ENCODE assay signal across 14 cellular contexts in the genomic region with DNA sequence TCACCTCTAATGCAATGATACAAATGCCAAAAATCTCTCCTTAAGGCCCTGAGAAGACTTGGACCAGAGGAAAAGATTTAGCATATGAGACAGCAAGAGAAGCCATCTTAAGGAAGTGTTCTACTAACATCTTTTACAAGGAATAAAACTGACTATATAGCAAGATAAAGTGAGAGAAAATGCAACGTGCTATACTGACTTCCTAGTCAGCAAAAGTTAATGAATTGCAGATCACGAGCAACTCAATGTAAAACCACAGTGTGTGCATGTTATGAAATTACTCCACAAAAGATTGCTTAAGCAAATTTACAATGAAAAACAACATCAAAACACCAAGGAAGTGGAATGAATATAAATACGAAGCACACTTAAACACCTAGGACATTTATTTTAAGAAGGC.
"Had no signal": no experiment of that assay in that cellular context is flagged by ENCODE, and none has a peak within 500 bp of the region (broad histone marks: within the 10 kb centered on the region; RNA-seq: fewer than 3 reads in every experiment).

No MANE protein-coding gene starts in this region.

- H3K36me3 ChIP-seq: heart left ventricle, neutrophil, right atrium auricular region, thyroid gland had no signal

- H3K4me3 ChIP-seq: dorsolateral prefrontal cortex, heart left ventricle, right atrium auricular region, thyroid gland had no signal

- H3K4me1 ChIP-seq: right atrium auricular region had no signal

- ATAC-seq: heart left ventricle; naive thymus-derived CD8-positive, alpha-beta T cell had no signal

- FAIRE-seq: small intestine, urothelium cell line had no signal

- DNase-seq: cortex of kidney; dorsolateral prefrontal cortex; effector CD8-positive, alpha-beta T cell; foreskin melanocyte; heart left ventricle; hippocampal formation; naive thymus-derived CD8-positive, alpha-beta T cell; small intestine; stimulated activated CD4-positive, alpha-beta T cell treated with anti-CD3 and anti-CD28 coated beads, Interleukin-2, amount 100 ng/mL, for 48 hours; stimulated activated naive CD4-positive, alpha-beta T cell treated with Interleukin-2 at 50 U/mL for 16 hours; thyroid gland had no signal

- H3K9me3 ChIP-seq: heart left ventricle, neutrophil, right atrium auricular region, thyroid gland had no signal

- H3K27me3 ChIP-seq: dorsolateral prefrontal cortex, heart left ventricle, neutrophil, right atrium auricular region, thyroid gland had no signal

- H3K27ac ChIP-seq: dorsolateral prefrontal cortex, heart left ventricle, neutrophil, right atrium auricular region, thyroid gland had no signal
